In the genomic region with DNA sequence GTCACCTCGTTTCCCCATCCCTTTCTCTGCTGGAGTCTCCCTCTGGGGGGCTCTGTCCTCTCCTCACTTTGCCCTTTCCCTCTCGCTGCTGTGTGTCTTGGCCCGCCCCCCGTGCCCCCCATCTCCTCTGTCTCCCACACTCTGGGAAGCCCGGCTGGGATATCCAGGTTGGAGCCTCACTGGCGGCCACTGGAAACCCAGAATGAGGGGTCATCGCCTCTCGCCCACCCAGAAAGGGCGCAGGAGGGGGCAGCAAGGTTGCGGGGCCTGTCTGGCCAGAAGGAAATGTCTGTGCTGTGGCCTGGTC, we compare ENCODE assay signal across 1 cellular context.
TF ChIP-seq lines count a peak whose summit lies in the region.

No MANE protein-coding gene starts in this region.

TF ChIP-seq in GM23338, 12 proteins besides CTCF, POLR2A, EP300 and RAD21 (continued from another document):
- TF ChIP-seq, protein P1, sequence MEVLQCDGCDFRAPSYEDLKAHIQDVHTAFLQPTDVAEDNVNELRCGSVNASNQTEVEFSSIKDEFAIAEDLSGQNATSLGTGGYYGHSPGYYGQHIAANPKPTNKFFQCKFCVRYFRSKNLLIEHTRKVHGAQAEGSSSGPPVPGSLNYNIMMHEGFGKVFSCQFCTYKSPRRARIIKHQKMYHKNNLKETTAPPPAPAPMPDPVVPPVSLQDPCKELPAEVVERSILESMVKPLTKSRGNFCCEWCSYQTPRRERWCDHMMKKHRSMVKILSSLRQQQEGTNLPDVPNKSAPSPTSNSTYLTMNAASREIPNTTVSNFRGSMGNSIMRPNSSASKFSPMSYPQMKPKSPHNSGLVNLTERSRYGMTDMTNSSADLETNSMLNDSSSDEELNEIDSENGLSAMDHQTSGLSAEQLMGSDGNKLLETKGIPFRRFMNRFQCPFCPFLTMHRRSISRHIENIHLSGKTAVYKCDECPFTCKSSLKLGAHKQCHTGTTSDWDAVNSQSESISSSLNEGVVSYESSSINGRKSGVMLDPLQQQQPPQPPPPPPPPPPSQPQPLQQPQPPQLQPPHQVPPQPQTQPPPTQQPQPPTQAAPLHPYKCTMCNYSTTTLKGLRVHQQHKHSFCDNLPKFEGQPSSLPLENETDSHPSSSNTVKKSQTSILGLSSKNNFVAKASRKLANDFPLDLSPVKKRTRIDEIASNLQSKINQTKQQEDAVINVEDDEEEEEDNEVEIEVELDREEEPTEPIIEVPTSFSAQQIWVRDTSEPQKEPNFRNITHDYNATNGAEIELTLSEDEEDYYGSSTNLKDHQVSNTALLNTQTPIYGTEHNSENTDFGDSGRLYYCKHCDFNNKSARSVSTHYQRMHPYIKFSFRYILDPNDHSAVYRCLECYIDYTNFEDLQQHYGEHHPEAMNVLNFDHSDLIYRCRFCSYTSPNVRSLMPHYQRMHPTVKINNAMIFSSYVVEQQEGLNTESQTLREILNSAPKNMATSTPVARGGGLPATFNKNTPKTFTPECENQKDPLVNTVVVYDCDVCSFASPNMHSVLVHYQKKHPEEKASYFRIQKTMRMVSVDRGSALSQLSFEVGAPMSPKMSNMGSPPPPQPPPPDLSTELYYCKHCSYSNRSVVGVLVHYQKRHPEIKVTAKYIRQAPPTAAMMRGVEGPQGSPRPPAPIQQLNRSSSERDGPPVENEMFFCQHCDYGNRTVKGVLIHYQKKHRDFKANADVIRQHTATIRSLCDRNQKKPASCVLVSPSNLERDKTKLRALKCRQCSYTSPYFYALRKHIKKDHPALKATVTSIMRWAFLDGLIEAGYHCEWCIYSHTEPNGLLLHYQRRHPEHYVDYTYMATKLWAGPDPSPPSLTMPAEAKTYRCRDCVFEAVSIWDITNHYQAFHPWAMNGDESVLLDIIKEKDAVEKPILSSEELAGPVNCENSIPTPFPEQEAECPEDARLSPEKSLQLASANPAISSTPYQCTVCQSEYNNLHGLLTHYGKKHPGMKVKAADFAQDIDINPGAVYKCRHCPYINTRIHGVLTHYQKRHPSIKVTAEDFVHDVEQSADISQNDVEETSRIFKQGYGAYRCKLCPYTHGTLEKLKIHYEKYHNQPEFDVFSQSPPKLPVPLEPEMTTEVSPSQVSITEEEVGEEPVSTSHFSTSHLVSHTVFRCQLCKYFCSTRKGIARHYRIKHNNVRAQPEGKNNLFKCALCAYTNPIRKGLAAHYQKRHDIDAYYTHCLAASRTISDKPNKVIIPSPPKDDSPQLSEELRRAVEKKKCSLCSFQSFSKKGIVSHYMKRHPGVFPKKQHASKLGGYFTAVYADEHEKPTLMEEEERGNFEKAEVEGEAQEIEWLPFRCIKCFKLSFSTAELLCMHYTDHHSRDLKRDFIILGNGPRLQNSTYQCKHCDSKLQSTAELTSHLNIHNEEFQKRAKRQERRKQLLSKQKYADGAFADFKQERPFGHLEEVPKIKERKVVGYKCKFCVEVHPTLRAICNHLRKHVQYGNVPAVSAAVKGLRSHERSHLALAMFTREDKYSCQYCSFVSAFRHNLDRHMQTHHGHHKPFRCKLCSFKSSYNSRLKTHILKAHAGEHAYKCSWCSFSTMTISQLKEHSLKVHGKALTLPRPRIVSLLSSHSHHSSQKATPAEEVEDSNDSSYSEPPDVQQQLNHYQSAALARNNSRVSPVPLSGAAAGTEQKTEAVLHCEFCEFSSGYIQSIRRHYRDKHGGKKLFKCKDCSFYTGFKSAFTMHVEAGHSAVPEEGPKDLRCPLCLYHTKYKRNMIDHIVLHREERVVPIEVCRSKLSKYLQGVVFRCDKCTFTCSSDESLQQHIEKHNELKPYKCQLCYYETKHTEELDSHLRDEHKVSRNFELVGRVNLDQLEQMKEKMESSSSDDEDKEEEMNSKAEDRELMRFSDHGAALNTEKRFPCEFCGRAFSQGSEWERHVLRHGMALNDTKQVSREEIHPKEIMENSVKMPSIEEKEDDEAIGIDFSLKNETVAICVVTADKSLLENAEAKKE (CRISPR knock-in tag; IDR thresholded peaks at IDR 0.05), result no peak
- TF ChIP-seq EZH2phosphoT487 (IDR thresholded peaks at IDR 0.05; ENCODE audit: unreplicated experiment) (no peak), NANOG (IDR thresholded peaks at IDR 0.05; ENCODE audit: borderline replicate concordance) (no peak), EZH2 (IDR thresholded peaks at IDR 0.05; ENCODE audit: low read depth, unreplicated experiment) (no peak), JUNB (IDR thresholded peaks at IDR 0.05; ENCODE audit: unreplicated experiment) (no peak)
- TF ChIP-seq, protein P2, sequence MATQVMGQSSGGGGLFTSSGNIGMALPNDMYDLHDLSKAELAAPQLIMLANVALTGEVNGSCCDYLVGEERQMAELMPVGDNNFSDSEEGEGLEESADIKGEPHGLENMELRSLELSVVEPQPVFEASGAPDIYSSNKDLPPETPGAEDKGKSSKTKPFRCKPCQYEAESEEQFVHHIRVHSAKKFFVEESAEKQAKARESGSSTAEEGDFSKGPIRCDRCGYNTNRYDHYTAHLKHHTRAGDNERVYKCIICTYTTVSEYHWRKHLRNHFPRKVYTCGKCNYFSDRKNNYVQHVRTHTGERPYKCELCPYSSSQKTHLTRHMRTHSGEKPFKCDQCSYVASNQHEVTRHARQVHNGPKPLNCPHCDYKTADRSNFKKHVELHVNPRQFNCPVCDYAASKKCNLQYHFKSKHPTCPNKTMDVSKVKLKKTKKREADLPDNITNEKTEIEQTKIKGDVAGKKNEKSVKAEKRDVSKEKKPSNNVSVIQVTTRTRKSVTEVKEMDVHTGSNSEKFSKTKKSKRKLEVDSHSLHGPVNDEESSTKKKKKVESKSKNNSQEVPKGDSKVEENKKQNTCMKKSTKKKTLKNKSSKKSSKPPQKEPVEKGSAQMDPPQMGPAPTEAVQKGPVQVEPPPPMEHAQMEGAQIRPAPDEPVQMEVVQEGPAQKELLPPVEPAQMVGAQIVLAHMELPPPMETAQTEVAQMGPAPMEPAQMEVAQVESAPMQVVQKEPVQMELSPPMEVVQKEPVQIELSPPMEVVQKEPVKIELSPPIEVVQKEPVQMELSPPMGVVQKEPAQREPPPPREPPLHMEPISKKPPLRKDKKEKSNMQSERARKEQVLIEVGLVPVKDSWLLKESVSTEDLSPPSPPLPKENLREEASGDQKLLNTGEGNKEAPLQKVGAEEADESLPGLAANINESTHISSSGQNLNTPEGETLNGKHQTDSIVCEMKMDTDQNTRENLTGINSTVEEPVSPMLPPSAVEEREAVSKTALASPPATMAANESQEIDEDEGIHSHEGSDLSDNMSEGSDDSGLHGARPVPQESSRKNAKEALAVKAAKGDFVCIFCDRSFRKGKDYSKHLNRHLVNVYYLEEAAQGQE (IDR thresholded peaks at IDR 0.05; ENCODE audit: unreplicated experiment), result no peak
